In the genomic region with DNA sequence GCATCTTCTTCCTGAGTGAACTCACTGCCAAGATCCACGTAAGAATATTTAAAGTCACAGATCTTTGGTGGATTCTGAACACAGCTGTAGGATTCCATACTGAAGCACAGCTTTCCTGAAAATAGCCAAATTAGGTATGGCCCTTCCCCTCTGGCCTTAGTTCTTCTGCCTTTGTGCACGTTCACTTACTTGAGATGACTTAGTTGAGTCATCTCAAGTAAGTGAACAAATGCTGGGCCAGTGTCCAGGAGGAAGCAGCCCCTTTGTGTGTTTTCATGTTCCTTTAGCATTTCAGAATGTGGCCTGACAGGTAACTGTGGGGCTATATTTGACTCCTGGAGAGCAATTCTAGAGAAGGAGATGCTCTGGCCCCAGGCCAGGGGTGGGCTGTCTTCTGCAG, we compare ENCODE assay signal across 9 cellular contexts. TPM values are rescaled to one million over a fixed set of nuclear protein-coding genes. Genes with fewer than 3 reads are reported as not detected.
A peak's percentile ranks its signal among the peaks of the same experiment; 100 is the strongest.
DNase-seq lines count a peak whose midpoint lies in the region; ATAC-seq and TF ChIP-seq lines count a peak whose summit lies in the region.
"Had no signal": no experiment of that assay in that cellular context is flagged by ENCODE, and none has a peak within 500 bp of the region (broad histone marks: within the 10 kb centered on the region; RNA-seq: fewer than 3 reads in every experiment).

No MANE protein-coding gene starts in this region.

- no peak for TF ChIP-seq CTCF in VCaP (conservative IDR thresholded peaks at IDR 0.05)

- peak overlapping the region; percentile 33; the same call in 1 of the 2 replicates for H3K27ac ChIP-seq in VCaP

- ATAC-seq in GM19035 (IDR thresholded peaks at IDR 0.05; ENCODE audit: unreplicated experiment) (peak; percentile 72), HG02884 (IDR thresholded peaks at IDR 0.05; ENCODE audit: unreplicated experiment) (peak; percentile 81)

- DNase-seq in pulmonary artery endothelial cell (ENCODE audit: low read depth, low spot score), result peak; percentile 32
- DNase-seq in NCI-H82 treated with DMSO at 0.1 percent for 48 hours (lab: John Stamatoyannopoulos, UW; ENCODE audit: unreplicated experiment), result no peak
- no peak for DNase-seq in GM19240 (ENCODE audit: insufficient read length, low spot score)
- no peak for DNase-seq in occipital lobe (lab: John Stamatoyannopoulos, UW)
- no peak for DNase-seq in putamen (ENCODE audit: low spot score)
- DNase-seq: naive B cell had no signal

RNA-seq across cellular contexts. Expression of gene CCNY, which starts 51.5 kb away (rescaled TPM):
- 93.8 and 115 TPM in 2 replicates for total RNA-seq in pulmonary artery endothelial cell
- total RNA-seq in occipital lobe, result 49.9 TPM
